Comparison of ENCODE assay signal across 19 cellular contexts in genomic region chr2:201279079-201279478, GRCh38. TPM values are rescaled to one million over a fixed set of nuclear protein-coding genes. Genes with fewer than 3 reads are reported as not detected.
DNase-seq lines count a peak whose midpoint lies in the region; ATAC-seq and TF ChIP-seq lines count a peak whose summit lies in the region.
"Had no signal": no experiment of that assay in that cellular context is flagged by ENCODE, and none has a peak within 500 bp of the region (broad histone marks: within the 10 kb centered on the region; RNA-seq: fewer than 3 reads in every experiment).

No MANE protein-coding gene starts in this region.

- no peak overlapping the region for H2BK15ac ChIP-seq in mesenchymal stem cell (ENCODE audit: low read depth, poor library complexity, severe bottlenecking)

- no peak overlapping the region for H2BK120ac ChIP-seq in mesenchymal stem cell (ENCODE audit: low read depth, low read length)

- no peaks in the 10 kb centered on the region for H3K9me3 ChIP-seq in CD4-positive, alpha-beta memory T cell (ENCODE audit: control insufficient read depth in 1 of 2, low read length in 2 of 2)
- no peaks in the 10 kb centered on the region for H3K9me3 ChIP-seq in mesenchymal stem cell (ENCODE audit: control insufficient read depth, low read length)
- no peaks in the 10 kb centered on the region for H3K9me3 ChIP-seq in SJCRH30 (replicated peaks)
- no peaks in the 10 kb centered on the region for H3K9me3 ChIP-seq in right atrium auricular region
- H3K9me3 ChIP-seq: upper lobe of right lung had no signal

- H3K23ac ChIP-seq in mesenchymal stem cell (ENCODE audit: low read length in 2 of 2) = no peak overlapping the region

- WGBS in mesenchymal stem cell = 90% methylated on average over 1 of the region's 1 CpG

- H3K27ac ChIP-seq in CD4-positive, alpha-beta memory T cell (ENCODE audit: low read depth, low read length) = no peak overlapping the region
- no peak overlapping the region for H3K27ac ChIP-seq in mesenchymal stem cell (ENCODE audit: low read length, poor library complexity, severe bottlenecking)
- no peak overlapping the region for H3K27ac ChIP-seq in SJCRH30
- no peak overlapping the region for H3K27ac ChIP-seq in right atrium auricular region
- H3K27ac ChIP-seq: BLaER1, upper lobe of right lung had no signal

- H3K36me3 ChIP-seq in CD4-positive, alpha-beta memory T cell (ENCODE audit: insufficient read depth, low read length) = peaks cover 54% of the 10 kb centered on the region
- H3K36me3 ChIP-seq in mesenchymal stem cell (ENCODE audit: control insufficient read depth in 1 of 2, insufficient read depth in 2 of 2, low read depth in 1 of 2, low read length in 2 of 2) (peaks cover 6 to 45% of the 10 kb centered on the region in 2 experiments), SJCRH30 (0 out of 2 replicates have a peak, but pooled peaks cover 3% of the 10 kb centered on the region), right atrium auricular region (peaks cover 19% of the 10 kb centered on the region)

- H3K4me2 ChIP-seq in mesenchymal stem cell (ENCODE audit: low read length, poor library complexity, severe bottlenecking) = no peak overlapping the region
- H3K4me2 ChIP-seq: BLaER1 had no signal

- no peaks in the 10 kb centered on the region for H3K79me1 ChIP-seq in mesenchymal stem cell (replicated peaks; ENCODE audit: low read length, poor library complexity, severe bottlenecking)

- H3K36me3 Mint-ChIP-seq in CD4-positive, alpha-beta memory T cell = peaks cover 50 to 65% of the 10 kb centered on the region in 2 donors
- H3K36me3 Mint-ChIP-seq in activated T-helper 17 cell treated with anti-CD3 and anti-CD28 coated beads, Interleukin-2, amount 50 U/mL, for 72 hours (ENCODE audit: low read depth) = peaks cover 75% of the 10 kb centered on the region

- no peak for DNase-seq in CD4-positive, alpha-beta memory T cell
- peak; percentile 20 for DNase-seq in KBM-7
- no peak for DNase-seq in mesenchymal stem cell
- DNase-seq in HPDE6-E6E7 (ENCODE audit: extremely low spot score) = no peak
- DNase-seq in SJCRH30 = no peak
- DNase-seq in NCI-H2081 (lab: John Stamatoyannopoulos, UW) = no peak
- DNase-seq in right atrium auricular region (ENCODE audit: low spot score) = no peak
- DNase-seq: activated CD4-positive, alpha-beta T cell treated with anti-CD3 and anti-CD28 coated beads for 1 hour; central memory CD4-positive, alpha-beta T cell; effector CD4-positive, alpha-beta T cell; HCEC 1CT; NCI-H187; NCI-H510A treated with DMSO at 0.1 percent for 48 hours; SHP77; stimulated activated naive CD4-positive, alpha-beta T cell treated with Interleukin-2 at 50 U/mL for 16 hours; T-helper 9 cell; upper lobe of right lung had no signal

- no peak overlapping the region for H3K4me3 ChIP-seq in CD4-positive, alpha-beta memory T cell (ENCODE audit: low read length in 2 of 2)
- H3K4me3 ChIP-seq in mesenchymal stem cell (ENCODE audit: insufficient read depth in 1 of 2, low read depth in 1 of 2, low read length in 2 of 2) (no peak overlapping the region), SJCRH30 (no peak overlapping the region), right atrium auricular region (no peak overlapping the region)
- H3K4me3 ChIP-seq: BLaER1, upper lobe of right lung had no signal

- no peak overlapping the region for H2AK5ac ChIP-seq in mesenchymal stem cell (ENCODE audit: low read length, severe bottlenecking)

- CTCF ChIA-PET in CD4-positive, alpha-beta memory T cell (lab: Charles Lee; ENCODE audit: partially characterized antibody) = interaction anchor here (0.7 to 1.5 kb wide), 7 partner anchors 10 to 85 kb away, joined by 3 to 6 read pairs (median 4); partner anchors contain the start of gene CASP8

- H3K18ac ChIP-seq in mesenchymal stem cell (ENCODE audit: low read depth in 1 of 2, low read length in 2 of 2) = no peak overlapping the region

- peaks cover 16 to 35% (median 22%) of the 10 kb centered on the region in 4 donors for H3K4me1 Mint-ChIP-seq in CD4-positive, alpha-beta memory T cell
- peaks cover 20% of the 10 kb centered on the region for H3K4me1 Mint-ChIP-seq in activated T-helper 17 cell treated with anti-CD3 and anti-CD28 coated beads, Interleukin-2, amount 50 U/mL, for 72 hours

- ATAC-seq in activated T-helper 17 cell treated with anti-CD3 and anti-CD28 coated beads, Interleukin-2, amount 50 U/mL, for 72 hours (replicated peaks) = peak; percentile 49
- ATAC-seq: upper lobe of right lung had no signal

- H3K14ac ChIP-seq in mesenchymal stem cell (ENCODE audit: low read length in 2 of 2) = no peak overlapping the region

- H4K91ac ChIP-seq in mesenchymal stem cell (ENCODE audit: low read length) = no peak overlapping the region

- H4K8ac ChIP-seq in mesenchymal stem cell (ENCODE audit: low read length) = no peak overlapping the region

- no peak overlapping the region for H2AFZ ChIP-seq in mesenchymal stem cell (ENCODE audit: low read depth, low read length)

- no peak overlapping the region for H2BK12ac ChIP-seq in mesenchymal stem cell (ENCODE audit: low read length in 2 of 2)

- intact Hi-C loops in CD4-positive, alpha-beta memory T cell (cut with micrococcal nuclease) = loop anchor here (2.0 to 5.0 kb wide), 2 partner anchors 18 to 83 kb away; partner anchors contain the start of gene CASP8

- peaks cover 7% of the 10 kb centered on the region for H3K4me1 ChIP-seq in CD4-positive, alpha-beta memory T cell (ENCODE audit: insufficient read depth, low read length)
- no peaks in the 10 kb centered on the region for H3K4me1 ChIP-seq in mesenchymal stem cell (ENCODE audit: control insufficient read depth, insufficient read depth, low read depth, low read length)
- no peaks in the 10 kb centered on the region for H3K4me1 ChIP-seq in SJCRH30
- no peaks in the 10 kb centered on the region for H3K4me1 ChIP-seq in right atrium auricular region
- H3K4me1 ChIP-seq: BLaER1, upper lobe of right lung had no signal

- H3K9me3 Mint-ChIP-seq in CD4-positive, alpha-beta memory T cell = no peaks in the 10 kb centered on the region
- no peaks in the 10 kb centered on the region for H3K9me3 Mint-ChIP-seq in activated T-helper 17 cell treated with anti-CD3 and anti-CD28 coated beads, Interleukin-2, amount 50 U/mL, for 72 hours

- no peak overlapping the region for H3K4me3 Mint-ChIP-seq in CD4-positive, alpha-beta memory T cell
- H3K4me3 Mint-ChIP-seq in activated T-helper 17 cell treated with anti-CD3 and anti-CD28 coated beads, Interleukin-2, amount 50 U/mL, for 72 hours = no peak overlapping the region

- in situ Hi-C loops in KBM-7 (cut with MboI; ENCODE audit: low pct_unique_long_range_greater_than_20kb, low sequenced_read_pairs) = no loop called here

- H3K27me3 ChIP-seq in CD4-positive, alpha-beta memory T cell (ENCODE audit: insufficient read depth, low read length) = no peaks in the 10 kb centered on the region
- H3K27me3 ChIP-seq in mesenchymal stem cell (ENCODE audit: control insufficient read depth in 1 of 2, insufficient read depth in 1 of 2, low read length in 2 of 2) (no peaks in the 10 kb centered on the region), SJCRH30 (no peaks in the 10 kb centered on the region), right atrium auricular region (no peaks in the 10 kb centered on the region)
- H3K27me3 ChIP-seq: BLaER1, upper lobe of right lung had no signal

- no peak for TF ChIP-seq CTCF in right atrium auricular region (IDR thresholded peaks at IDR 0.05)

- H3K4ac ChIP-seq in mesenchymal stem cell (ENCODE audit: low read depth in 1 of 2, low read length in 2 of 2) = no peak overlapping the region

- peak overlapping the region in 6 of 7 donors; percentile 47 to 85 (median 69) for H3K27ac Mint-ChIP-seq in CD4-positive, alpha-beta memory T cell
- H3K27ac Mint-ChIP-seq in activated T-helper 17 cell treated with anti-CD3 and anti-CD28 coated beads, Interleukin-2, amount 50 U/mL, for 72 hours = peak overlapping the region; percentile 36

- peak overlapping the region; percentile 33 for H2BK5ac ChIP-seq in mesenchymal stem cell (ENCODE audit: low read depth, low read length, poor library complexity, severe bottlenecking)

- POLR2A ChIA-PET in CD4-positive, alpha-beta memory T cell (lab: Charles Lee; ENCODE audit: partially characterized antibody) = interaction anchor here (1.2 to 7.9 kb wide), 4 partner anchors 12 to 25 kb away, joined by 3 to 76 read pairs (median 8); partner anchors contain the start of gene CASP8

- no peaks in the 10 kb centered on the region for H3K27me3 Mint-ChIP-seq in CD4-positive, alpha-beta memory T cell
- H3K27me3 Mint-ChIP-seq in activated T-helper 17 cell treated with anti-CD3 and anti-CD28 coated beads, Interleukin-2, amount 50 U/mL, for 72 hours = no peaks in the 10 kb centered on the region

- no peak overlapping the region for H3K9ac ChIP-seq in mesenchymal stem cell (ENCODE audit: low read length)
- H3K9ac ChIP-seq: BLaER1 had no signal

RNA-seq across cellular contexts. Expression of gene CASP8, which starts 18.7 kb away (rescaled TPM):
- total RNA-seq in CD4-positive, alpha-beta memory T cell = 100 to 1,000 TPM; 199 to 200 TPM
- 100 to 1,000 TPM in 1 of 2 donors, 10 to 100 TPM in 1; 30.6 to 108 TPM for polyA plus RNA-seq in CD4-positive, alpha-beta memory T cell
- 100 to 1,000 TPM; 119 to 128 TPM for total RNA-seq in activated T-helper 17 cell treated with anti-CD3 and anti-CD28 coated beads, Interleukin-2, amount 50 U/mL, for 72 hours
- polyA plus RNA-seq in mesenchymal stem cell (2013, experiment 1 of 2) = 12.5 TPM
- polyA plus RNA-seq in mesenchymal stem cell (2013, experiment 2 of 2) = 10.6 TPM
- total RNA-seq in SJCRH30 (2014; rRNA removed; shearing (Covaris generic)) = 11.6 and 14.4 TPM in 2 replicates
- 1 to 10 TPM; 3.5 to 5.1 TPM for total RNA-seq in right atrium auricular region
